In the genomic region with DNA sequence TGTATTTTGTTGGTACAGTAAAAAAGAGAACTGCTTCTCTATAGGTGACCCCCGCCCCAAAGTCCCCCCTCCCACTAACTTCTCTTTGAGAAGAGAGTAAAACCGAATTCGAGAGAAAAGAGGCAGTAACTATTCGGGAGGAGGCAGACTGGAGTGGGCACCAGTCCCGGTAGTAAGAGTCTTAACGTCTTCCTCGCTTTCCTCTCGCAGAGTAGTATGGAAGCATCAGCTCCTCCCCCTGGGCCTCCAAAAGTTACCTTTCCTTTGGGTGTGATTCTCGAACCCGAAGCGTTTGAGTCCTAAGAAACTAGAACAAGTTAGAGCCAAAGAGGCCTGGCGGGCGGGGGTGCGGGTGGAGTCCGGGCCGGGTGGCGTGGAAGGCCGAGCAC, we compare ENCODE assay signal across 8 cellular contexts. TPM values are rescaled to one million over a fixed set of nuclear protein-coding genes. Genes with fewer than 3 reads are reported as not detected.
DNase-seq lines count a peak whose midpoint lies in the region; FAIRE-seq lines count a peak whose summit lies in the region.

No MANE protein-coding gene starts in this region.

- WGBS in small intestine, 3 donors: 2 to 5% (median 2%) methylated on average over 18 of the region's 18 CpGs

- H3K9me3 Mint-ChIP-seq in activated naive CD4-positive, alpha-beta T cell treated with anti-CD3 and anti-CD28 coated beads, Interleukin-2, amount 10 ng/mL, durations not matched to agents 7 days and 5 days: no peaks in the 10 kb centered on the region
- no peaks in the 10 kb centered on the region for H3K9me3 Mint-ChIP-seq in activated T-helper 2 cell treated with anti-CD3 and anti-CD28 coated beads, Interferon-gamma antibody, Interleukin-2, Interleukin-4, amounts not matched to agents 10 μg/mL and 5 μg/mL and 100 μg/mL, durations not matched to agents 14 hours and 24 hours and 36 hours

- intact Hi-C loops in activated T-helper 2 cell treated with anti-CD3 and anti-CD28 coated beads, Interferon-gamma antibody, Interleukin-2, Interleukin-4, amounts not matched to agents 10 μg/mL and 5 μg/mL and 100 μg/mL, durations not matched to agents 14 hours and 24 hours and 36 hours (cut with micrococcal nuclease): loop anchor here (5.0 kb wide), 3 partner anchors 83 to 162 kb away; no protein-coding TSS in a partner anchor

- H3K9ac ChIP-seq in iPS-18a (ENCODE audit: low read length): peak overlapping the region; percentile 85

- CTCF ChIA-PET in activated naive CD4-positive, alpha-beta T cell treated with anti-CD3 and anti-CD28 coated beads, Interleukin-2, amount 10 ng/mL, durations not matched to agents 7 days and 5 days (lab: Charles Lee): no interaction called here

- no peak overlapping the region for H3K27ac Mint-ChIP-seq in activated naive CD4-positive, alpha-beta T cell treated with anti-CD3 and anti-CD28 coated beads, Interleukin-2, amount 10 ng/mL, durations not matched to agents 7 days and 5 days
- no peak overlapping the region for H3K27ac Mint-ChIP-seq in activated T-helper 2 cell treated with anti-CD3 and anti-CD28 coated beads, Interferon-gamma antibody, Interleukin-2, Interleukin-4, amounts not matched to agents 10 μg/mL and 5 μg/mL and 100 μg/mL, durations not matched to agents 14 hours and 24 hours and 36 hours

- H3K27ac ChIP-seq in iPS-18a (ENCODE audit: low read length) (peak overlapping the region; percentile 6), small intestine (ENCODE audit: low read depth in 1 of 2, low read length in 1 of 2) (peak overlapping the region in 1 of 2 donors; percentile 89)

- DNase-seq in activated naive CD4-positive, alpha-beta T cell treated with anti-CD3 and anti-CD28 coated beads, Interleukin-2, amount 10 ng/mL, durations not matched to agents 7 days and 5 days: no peak
- DNase-seq in activated naive CD4-positive, alpha-beta T cell treated with anti-CD3 and anti-CD28 coated beads, Interleukin-2, amount 50 U/mL, for 16 hours: no peak
- no peak for DNase-seq in activated T-helper 2 cell treated with anti-CD3 and anti-CD28 coated beads, Interferon-gamma antibody, Interleukin-2, Interleukin-4, amounts not matched to agents 10 μg/mL and 5 μg/mL and 100 μg/mL, durations not matched to agents 14 hours and 24 hours and 36 hours (ENCODE audit: low spot score)
- DNase-seq in small intestine (no peak), SHP77 treated with DMSO at 0.1 percent for 48 hours (lab: John Stamatoyannopoulos, UW) (no peak), MV-4-11 (lab: John Stamatoyannopoulos, UW) (no peak), COR-L47 (lab: John Stamatoyannopoulos, UW) (no peak)

- peaks cover 20% of the 10 kb centered on the region for H3K4me1 Mint-ChIP-seq in activated naive CD4-positive, alpha-beta T cell treated with anti-CD3 and anti-CD28 coated beads, Interleukin-2, amount 10 ng/mL, durations not matched to agents 7 days and 5 days
- H3K4me1 Mint-ChIP-seq in activated T-helper 2 cell treated with anti-CD3 and anti-CD28 coated beads, Interferon-gamma antibody, Interleukin-2, Interleukin-4, amounts not matched to agents 10 μg/mL and 5 μg/mL and 100 μg/mL, durations not matched to agents 14 hours and 24 hours and 36 hours (ENCODE audit: low read depth): peaks cover 10% of the 10 kb centered on the region

- H3K4me3 ChIP-seq in iPS-18a (ENCODE audit: low read length) (peak overlapping the region; percentile 84), small intestine (ENCODE audit: low read depth in 1 of 2, low read length in 2 of 2) (peak overlapping the region; percentile 55 to 73)

- peaks cover 4% of the 10 kb centered on the region for H3K4me1 ChIP-seq in iPS-18a (ENCODE audit: control insufficient read depth, low read depth, low read length)
- no peaks in the 10 kb centered on the region for H3K4me1 ChIP-seq in small intestine (ENCODE audit: control insufficient read depth in 2 of 2, insufficient read depth in 1 of 2, low read depth in 1 of 2, low read length in 1 of 2)

- FAIRE-seq in small intestine (lab: Jason Lieb, UNC): no peak

- H3K36me3 ChIP-seq in iPS-18a (ENCODE audit: control insufficient read depth, low read depth, low read length): no peaks in the 10 kb centered on the region
- H3K36me3 ChIP-seq in small intestine (ENCODE audit: control insufficient read depth in 2 of 2, insufficient read depth in 2 of 2, low read length in 2 of 2): no peaks in the 10 kb centered on the region

- peak overlapping the region; percentile 76 for H3K4me3 Mint-ChIP-seq in activated naive CD4-positive, alpha-beta T cell treated with anti-CD3 and anti-CD28 coated beads, Interleukin-2, amount 10 ng/mL, durations not matched to agents 7 days and 5 days
- peak overlapping the region; percentile 77 for H3K4me3 Mint-ChIP-seq in activated T-helper 2 cell treated with anti-CD3 and anti-CD28 coated beads, Interferon-gamma antibody, Interleukin-2, Interleukin-4, amounts not matched to agents 10 μg/mL and 5 μg/mL and 100 μg/mL, durations not matched to agents 14 hours and 24 hours and 36 hours (ENCODE audit: low read depth)

- peaks cover 56% of the 10 kb centered on the region for H3K27me3 Mint-ChIP-seq in activated naive CD4-positive, alpha-beta T cell treated with anti-CD3 and anti-CD28 coated beads, Interleukin-2, amount 10 ng/mL, durations not matched to agents 7 days and 5 days
- peaks cover 58% of the 10 kb centered on the region for H3K27me3 Mint-ChIP-seq in activated T-helper 2 cell treated with anti-CD3 and anti-CD28 coated beads, Interferon-gamma antibody, Interleukin-2, Interleukin-4, amounts not matched to agents 10 μg/mL and 5 μg/mL and 100 μg/mL, durations not matched to agents 14 hours and 24 hours and 36 hours (ENCODE audit: low read depth)

- H3K9me3 ChIP-seq in iPS-18a (ENCODE audit: control insufficient read depth, low read depth, low read length) (no peaks in the 10 kb centered on the region), small intestine (ENCODE audit: control insufficient read depth, low read depth) (no peaks in the 10 kb centered on the region)

- no peaks in the 10 kb centered on the region for H3K36me3 Mint-ChIP-seq in activated naive CD4-positive, alpha-beta T cell treated with anti-CD3 and anti-CD28 coated beads, Interleukin-2, amount 10 ng/mL, durations not matched to agents 7 days and 5 days
- H3K36me3 Mint-ChIP-seq in activated T-helper 2 cell treated with anti-CD3 and anti-CD28 coated beads, Interferon-gamma antibody, Interleukin-2, Interleukin-4, amounts not matched to agents 10 μg/mL and 5 μg/mL and 100 μg/mL, durations not matched to agents 14 hours and 24 hours and 36 hours (ENCODE audit: low read depth): no peaks in the 10 kb centered on the region

- H3K27me3 ChIP-seq in iPS-18a (ENCODE audit: control insufficient read depth, insufficient read depth, low read length): no peaks in the 10 kb centered on the region
- H3K27me3 ChIP-seq in small intestine (ENCODE audit: control insufficient read depth in 2 of 2, insufficient read depth in 2 of 2, low read length in 2 of 2): no peaks in the 10 kb centered on the region

RNA-seq across cellular contexts. Expression of a gene that starts 0.4 kb away (rescaled TPM):
- total RNA-seq in activated T-helper 2 cell treated with anti-CD3 and anti-CD28 coated beads, Interferon-gamma antibody, Interleukin-2, Interleukin-4, amounts not matched to agents 10 μg/mL and 5 μg/mL and 100 μg/mL, durations not matched to agents 14 hours and 24 hours and 36 hours: 3.4 and 3.8 TPM in 2 replicates
- polyA plus RNA-seq in small intestine: 1 to 10 TPM in 2 of 3 donors, under 1 TPM in 1; 0.45 to 4.9 (median 4.6) TPM
